14 cellular contexts compared by ENCODE assay signal in genomic region chr6:118391086-118391485, GRCh38.
DNase-seq lines count a peak whose midpoint lies in the region; ATAC-seq and TF ChIP-seq lines count a peak whose summit lies in the region.
"Had no signal": no experiment of that assay in that cellular context is flagged by ENCODE, and none has a peak within 500 bp of the region (broad histone marks: within the 10 kb centered on the region; RNA-seq: fewer than 3 reads in every experiment).

No MANE protein-coding gene starts in this region.

- H3K14ac ChIP-seq in IMR-90 (replicated peaks; ENCODE audit: low read depth, low read length) = no peak overlapping the region

- H3K4me1 ChIP-seq in IMR-90 (ENCODE audit: control insufficient read depth, insufficient read depth, low read length) = peaks cover 6% of the 10 kb centered on the region
- no peaks in the 10 kb centered on the region for H3K4me1 ChIP-seq in CD4-positive, alpha-beta memory T cell (ENCODE audit: insufficient read depth, low read length)
- H3K4me1 ChIP-seq: A549, Caco-2, HAP-1 had no signal

- TF ChIP-seq CTCF in IMR-90 (conservative IDR thresholded peaks at IDR 0.05; ENCODE audit: low read depth, low read length) (no peak), brain microvascular endothelial cell (IDR thresholded peaks at IDR 0.05; ENCODE audit: low read depth, low read length, missing control alignments) (no peak), fibroblast of pulmonary artery (IDR thresholded peaks at IDR 0.05; ENCODE audit: low read length, missing control alignments) (no peak)

- H2BK5ac ChIP-seq in IMR-90 (ENCODE audit: low read depth, low read length, poor library complexity, severe bottlenecking) = no peak overlapping the region

- peaks cover 0 to 4% (median 0%) of the 10 kb centered on the region in 8 donors for H3K9me3 Mint-ChIP-seq in CD4-positive, alpha-beta memory T cell
- H3K9me3 Mint-ChIP-seq: IgD-negative memory B cell had no signal

- H3K4me1 Mint-ChIP-seq in CD4-positive, alpha-beta memory T cell = peaks cover 0 to 2% (median 0%) of the 10 kb centered on the region in 4 donors
- H3K4me1 Mint-ChIP-seq: CD14-positive monocyte; CD8-positive, alpha-beta memory T cell had no signal

- H3K56ac ChIP-seq in IMR-90 (ENCODE audit: extremely low read depth, insufficient read depth, low read length) = no peak overlapping the region

- H3K36me3 ChIP-seq in IMR-90 (ENCODE audit: control insufficient read depth, insufficient read depth, low read length) (no peaks in the 10 kb centered on the region), brain microvascular endothelial cell (replicated peaks) (no peaks in the 10 kb centered on the region)
- no peaks in the 10 kb centered on the region for H3K36me3 ChIP-seq in CD4-positive, alpha-beta memory T cell (ENCODE audit: insufficient read depth, low read length)
- H3K36me3 ChIP-seq: HAP-1 had no signal

- H2BK15ac ChIP-seq in IMR-90 (ENCODE audit: low read depth, low read length) = no peak overlapping the region

- peak overlapping the region in 1 of 8 donors; percentile 11 for H3K4me3 Mint-ChIP-seq in CD4-positive, alpha-beta memory T cell
- H3K4me3 Mint-ChIP-seq: CD14-positive monocyte; CD8-positive, alpha-beta memory T cell; IgD-negative memory B cell had no signal

- dilution Hi-C loops in IMR-90 (cut with HindIII; ENCODE audit: low sequenced_read_pairs, unreplicated experiment) = no loop called here

- no peak overlapping the region for H3K4me2 ChIP-seq in IMR-90 (ENCODE audit: low read depth, low read length)
- H3K4me2 ChIP-seq: A549 had no signal

- H3K27ac ChIP-seq in IMR-90 (ENCODE audit: insufficient read depth, low read length) (no peak overlapping the region), brain microvascular endothelial cell (no peak overlapping the region)
- no peak overlapping the region for H3K27ac ChIP-seq in CD4-positive, alpha-beta memory T cell (ENCODE audit: low read depth, low read length)
- H3K27ac ChIP-seq: A549 had no signal

- no peak for TF ChIP-seq RAD21 in IMR-90 (IDR thresholded peaks at IDR 0.05; ENCODE audit: low read length)

- H2AK9ac ChIP-seq in IMR-90 (replicated peaks; ENCODE audit: low read depth, low read length, poor library complexity) = no peak overlapping the region

- no TSS peak for BruUV-seq in IMR-90 (replicated peaks; lab: Mats Ljungman, UMichigan)

- H4K5ac ChIP-seq in IMR-90 (ENCODE audit: low read depth, low read length) = no peak overlapping the region

- ATAC-seq in IMR-90 (ENCODE audit: low read depth) (no peak), GM21381 (IDR thresholded peaks at IDR 0.05; ENCODE audit: unreplicated experiment) (no peak)
- ATAC-seq: A549, GM12878 had no signal

- no peak overlapping the region for H3K27ac Mint-ChIP-seq in CD4-positive, alpha-beta memory T cell
- H3K27ac Mint-ChIP-seq: CD14-positive monocyte; CD8-positive, alpha-beta memory T cell; IgD-negative memory B cell had no signal

- H3K36me3 Mint-ChIP-seq in CD4-positive, alpha-beta memory T cell = peaks cover 2 to 15% of the 10 kb centered on the region in 2 donors
- H3K36me3 Mint-ChIP-seq: CD14-positive monocyte had no signal

- H2BK120ac ChIP-seq in IMR-90 (ENCODE audit: low read depth, low read length) = no peak overlapping the region

- DNase-seq in IMR-90 (peak; percentile 25), brain microvascular endothelial cell (peak; percentile 22), fibroblast of pulmonary artery (ENCODE audit: low read depth) (peak; percentile 11), cerebellar cortex (ENCODE audit: low spot score) (no peak)
- no peak for DNase-seq in NK-92 treated with Interleukin-12 subunit alpha and Interleukin-12 subunit beta, amount 100 ng/mL, for 24 hours (lab: John Stamatoyannopoulos, UW)
- DNase-seq in CD4-positive, alpha-beta memory T cell = no peak
- DNase-seq: Caco-2; CD8-positive, alpha-beta memory T cell had no signal

- no peak overlapping the region for H4K91ac ChIP-seq in IMR-90 (ENCODE audit: insufficient read depth, low read depth, low read length)

- no peak overlapping the region for H3K4me3 ChIP-seq in IMR-90 (ENCODE audit: insufficient read depth, low read depth, low read length)
- H3K4me3 ChIP-seq in brain microvascular endothelial cell (ENCODE audit: low read depth, low read length) = no peak overlapping the region
- no peak overlapping the region for H3K4me3 ChIP-seq in fibroblast of pulmonary artery (replicated peaks; ENCODE audit: low read depth, low read length)
- no peak overlapping the region for H3K4me3 ChIP-seq in CD4-positive, alpha-beta memory T cell (ENCODE audit: low read length in 2 of 2)
- H3K4me3 ChIP-seq: A549, GM12878, HAP-1 had no signal

- H3K18ac ChIP-seq in IMR-90 (ENCODE audit: low read depth, low read length) = no peak overlapping the region

- H3K27me3 ChIP-seq in IMR-90 (ENCODE audit: control insufficient read depth, insufficient read depth, low read length) (no peaks in the 10 kb centered on the region), brain microvascular endothelial cell (replicated peaks) (no peaks in the 10 kb centered on the region)
- H3K27me3 ChIP-seq in CD4-positive, alpha-beta memory T cell (ENCODE audit: insufficient read depth, low read length) = no peaks in the 10 kb centered on the region

- peaks cover 3% of the 10 kb centered on the region for H3K9me3 ChIP-seq in IMR-90 (ENCODE audit: control insufficient read depth, insufficient read depth, low read length)
- no peaks in the 10 kb centered on the region for H3K9me3 ChIP-seq in CD4-positive, alpha-beta memory T cell (ENCODE audit: control insufficient read depth in 1 of 2, low read length in 2 of 2)
- H3K9me3 ChIP-seq: A549, Caco-2, HAP-1 had no signal

- H3K9ac ChIP-seq in IMR-90 (ENCODE audit: low read depth, low read length) = no peak overlapping the region

- H2AFZ ChIP-seq in IMR-90 (replicated peaks; ENCODE audit: low read length, poor library complexity) = no peak overlapping the region

- H3K4ac ChIP-seq in IMR-90 (ENCODE audit: low read depth, low read length) = no peak overlapping the region

- peaks cover 10% of the 10 kb centered on the region; the same call in 1 of the 2 replicates for H3K9me1 ChIP-seq in IMR-90 (ENCODE audit: insufficient read depth, low read length)

- intact Hi-C loops in IMR-90 (cut with micrococcal nuclease) = no loop called here
- intact Hi-C loops in CD4-positive, alpha-beta memory T cell (cut with micrococcal nuclease) = no loop called here

- CTCF ChIA-PET in IMR-90 (lab: Yijun Ruan, JAX) = interaction anchor here (0.6 kb wide), 2 partner anchors 9 to 1251 kb away, joined by 4 read pairs; no protein-coding TSS in a partner anchor
- CTCF ChIA-PET in CD4-positive, alpha-beta memory T cell (lab: Charles Lee; ENCODE audit: partially characterized antibody) = no interaction called here

- no peaks in the 10 kb centered on the region for H3K27me3 Mint-ChIP-seq in CD4-positive, alpha-beta memory T cell
- H3K27me3 Mint-ChIP-seq: CD8-positive, alpha-beta memory T cell; IgD-negative memory B cell had no signal

- H4K8ac ChIP-seq in IMR-90 (ENCODE audit: low read depth in 2 of 2, low read length in 2 of 2) = no peak overlapping the region

- TF ChIP-seq POLR2A in IMR-90 (IDR thresholded peaks at IDR 0.05; ENCODE audit: low read depth, low read length) = no peak

- H4K20me1 ChIP-seq in IMR-90 (ENCODE audit: insufficient read depth, low read length) = no peaks in the 10 kb centered on the region

- in situ Hi-C loops in IMR-90 (cut with MboI; ENCODE audit: low sequenced_read_pairs) = no loop called here
- in situ Hi-C loops in brain microvascular endothelial cell (cut with HindIII; ENCODE audit: low pct_ligation_motif_present, low sequenced_read_pairs) = no loop called here

- WGBS in IMR-90 (ENCODE audit: extremely low coverage in 2 of 2, insufficient read length in 1 of 2), 2 experiments = no CpG with 5 or more reads among the region's 7 CpGs

- POLR2A ChIA-PET in IMR-90 (lab: Charles Lee; ENCODE audit: unreplicated experiment) = no interaction called here
- POLR2A ChIA-PET in CD4-positive, alpha-beta memory T cell (lab: Charles Lee; ENCODE audit: partially characterized antibody) = no interaction called here

- H2AK5ac ChIP-seq in IMR-90 (ENCODE audit: low read depth, low read length) = no peak overlapping the region

- H2BK20ac ChIP-seq in IMR-90 (ENCODE audit: low read depth, low read length) = no peak overlapping the region

- no peaks in the 10 kb centered on the region for H3K79me1 ChIP-seq in IMR-90 (ENCODE audit: low read depth in 1 of 2, low read length in 2 of 2)

- no peak overlapping the region for H3K23ac ChIP-seq in IMR-90 (ENCODE audit: low read depth, low read length)

TF ChIP-seq in IMR-90, 13 proteins besides CTCF, POLR2A, EP300 and RAD21:
- TF ChIP-seq RFX5 (IDR thresholded peaks at IDR 0.05; ENCODE audit: low read depth, low read length) (no peak), NFE2L2 (IDR thresholded peaks at IDR 0.05; ENCODE audit: low read depth, low read length) (no peak), FOS (IDR thresholded peaks at IDR 0.05; ENCODE audit: low read depth, low read length) (no peak), MAZ (IDR thresholded peaks at IDR 0.05; ENCODE audit: borderline replicate concordance, low read depth, low read length) (no peak), MXI1 (IDR thresholded peaks at IDR 0.05; ENCODE audit: borderline replicate concordance, low read depth, low read length) (no peak), MAFK (IDR thresholded peaks at IDR 0.05; ENCODE audit: low read depth, low read length) (no peak), USF2 (IDR thresholded peaks at IDR 0.05; ENCODE audit: low read depth, low read length) (no peak), CEBPB (IDR thresholded peaks at IDR 0.05; ENCODE audit: low read depth, low read length) (no peak), SMC3 (IDR thresholded peaks at IDR 0.05; ENCODE audit: low read depth, low read length) (no peak), BHLHE40 (IDR thresholded peaks at IDR 0.05; ENCODE audit: low read depth, low read length) (no peak)

Comparison
In these comparisons a context has a peak if more than half of its experiments do, and no peak if none do; other contexts are left out.
1. DNase-seq: peak in IMR-90 (single experiment), brain microvascular endothelial cell (single experiment) and fibroblast of pulmonary artery (single experiment); none in cerebellar cortex (single experiment), NK-92 treated with Interleukin-12 subunit alpha and Interleukin-12 subunit beta, amount 100 ng/mL, for 24 hours (single experiment) and CD4-positive, alpha-beta memory T cell (0 of 5).